Comparison of ENCODE assay signal across 1 cellular context in genomic region chr2:169006665-169007064, GRCh38.
TF ChIP-seq lines count a peak whose summit lies in the region.

No MANE protein-coding gene starts in this region.

TF ChIP-seq in K562, 482 proteins besides CTCF, POLR2A, EP300 and RAD21 (continued from another document):
- TF ChIP-seq ZNF407 (IDR thresholded peaks at IDR 0.05; ENCODE audit: low read depth) (no peak), TBL1XR1 (IDR thresholded peaks at IDR 0.05; ENCODE audit: low read length in 2 of 2) (no peak), POLR3G (IDR thresholded peaks at IDR 0.05; ENCODE audit: extremely low read depth, insufficient read length, insufficient replicate concordance) (no peak), NFIX (CRISPR knock-in tag; IDR thresholded peaks at IDR 0.05; ENCODE audit: low read depth) (peak; percentile 74), NCOA4 (IDR thresholded peaks at IDR 0.05; ENCODE audit: partially characterized antibody) (no peak), RBM25 (IDR thresholded peaks at IDR 0.05; ENCODE audit: low read depth, low read length, severe bottlenecking) (no peak), TCF7 (IDR thresholded peaks at IDR 0.05; ENCODE audit: borderline replicate concordance) (no peak), GTF2B (IDR thresholded peaks at IDR 0.05; ENCODE audit: extremely low read depth, insufficient read length) (no peak)
- TF ChIP-seq, protein P1, sequence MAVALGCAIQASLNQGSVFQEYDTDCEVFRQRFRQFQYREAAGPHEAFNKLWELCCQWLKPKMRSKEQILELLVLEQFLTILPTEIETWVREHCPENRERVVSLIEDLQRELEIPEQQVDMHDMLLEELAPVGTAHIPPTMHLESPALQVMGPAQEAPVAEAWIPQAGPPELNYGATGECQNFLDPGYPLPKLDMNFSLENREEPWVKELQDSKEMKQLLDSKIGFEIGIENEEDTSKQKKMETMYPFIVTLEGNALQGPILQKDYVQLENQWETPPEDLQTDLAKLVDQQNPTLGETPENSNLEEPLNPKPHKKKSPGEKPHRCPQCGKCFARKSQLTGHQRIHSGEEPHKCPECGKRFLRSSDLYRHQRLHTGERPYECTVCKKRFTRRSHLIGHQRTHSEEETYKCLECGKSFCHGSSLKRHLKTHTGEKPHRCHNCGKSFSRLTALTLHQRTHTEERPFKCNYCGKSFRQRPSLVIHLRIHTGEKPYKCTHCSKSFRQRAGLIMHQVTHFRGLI (CRISPR knock-in tag; IDR thresholded peaks at IDR 0.05), result 0 out of 2 replicates have a peak, but pooled peaks have one; percentile 75
- TF ChIP-seq, protein P2, sequence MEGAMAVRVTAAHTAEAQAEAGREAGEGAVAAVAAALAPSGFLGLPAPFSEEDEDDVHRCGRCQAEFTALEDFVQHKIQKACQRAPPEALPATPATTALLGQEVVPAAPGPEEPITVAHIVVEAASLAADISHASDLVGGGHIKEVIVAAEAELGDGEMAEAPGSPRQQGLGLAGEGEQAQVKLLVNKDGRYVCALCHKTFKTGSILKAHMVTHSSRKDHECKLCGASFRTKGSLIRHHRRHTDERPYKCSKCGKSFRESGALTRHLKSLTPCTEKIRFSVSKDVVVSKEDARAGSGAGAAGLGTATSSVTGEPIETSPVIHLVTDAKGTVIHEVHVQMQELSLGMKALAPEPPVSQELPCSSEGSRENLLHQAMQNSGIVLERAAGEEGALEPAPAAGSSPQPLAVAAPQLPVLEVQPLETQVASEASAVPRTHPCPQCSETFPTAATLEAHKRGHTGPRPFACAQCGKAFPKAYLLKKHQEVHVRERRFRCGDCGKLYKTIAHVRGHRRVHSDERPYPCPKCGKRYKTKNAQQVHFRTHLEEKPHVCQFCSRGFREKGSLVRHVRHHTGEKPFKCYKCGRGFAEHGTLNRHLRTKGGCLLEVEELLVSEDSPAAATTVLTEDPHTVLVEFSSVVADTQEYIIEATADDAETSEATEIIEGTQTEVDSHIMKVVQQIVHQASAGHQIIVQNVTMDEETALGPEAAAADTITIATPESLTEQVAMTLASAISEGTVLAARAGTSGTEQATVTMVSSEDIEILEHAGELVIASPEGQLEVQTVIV (CRISPR knock-in tag; IDR thresholded peaks at IDR 0.05; ENCODE audit: borderline replicate concordance), result peak; percentile 46; the same call in 1 of the 2 replicates
TF ChIP-seq in K562: peak in this region for 10.
